Comparison of ENCODE assay signal across 8 cellular contexts in the genomic region with DNA sequence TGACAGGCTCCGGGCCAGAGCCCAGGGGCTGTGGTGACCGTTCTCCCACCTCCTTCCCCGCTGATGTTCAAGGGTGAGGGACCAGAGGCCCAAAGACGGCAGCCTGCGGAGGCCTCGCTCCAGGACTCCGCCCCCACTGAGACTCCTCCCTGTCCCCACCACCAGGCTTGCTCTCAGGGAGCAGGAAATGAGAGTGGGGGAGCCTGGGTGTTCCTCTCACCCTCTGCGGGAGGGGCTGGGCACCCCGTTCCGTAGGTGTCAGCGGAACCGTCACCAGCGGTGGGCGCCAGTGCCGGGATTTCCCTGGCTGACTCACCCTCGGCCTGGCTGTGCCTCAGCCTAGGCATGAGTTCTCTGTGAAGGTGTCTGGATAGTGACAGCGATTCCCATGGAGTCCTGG. TPM values are rescaled to one million over a fixed set of nuclear protein-coding genes. Genes with fewer than 3 reads are reported as not detected.
DNase-seq lines count a peak whose midpoint lies in the region; ATAC-seq and TF ChIP-seq lines count a peak whose summit lies in the region.

No MANE protein-coding gene starts in this region.

- DNase-seq in ACHN: peak; percentile 86
- no peak for DNase-seq in Panc1 (ENCODE audit: low read depth, low spot score)
- peak; percentile 83 for DNase-seq in activated gamma-delta T cell treated with Interleukin-2 at 50 U/mL for 16 hours
- DNase-seq in germinal center (ENCODE audit: low spot score): peak; percentile 40
- DNase-seq in ureter (ENCODE audit: low spot score): peak; percentile 82
- no peak for DNase-seq in T1000 (lab: John Stamatoyannopoulos, UW)

- in situ Hi-C loops in ACHN (cut with HindIII; ENCODE audit: low pct_ligation_motif_present, low pct_unique_long_range_greater_than_20kb, low sequenced_read_pairs): no loop called here
- in situ Hi-C loops in Panc1 (cut with HindIII; ENCODE audit: low pct_unique_long_range_greater_than_20kb, low sequenced_read_pairs): no loop called here

- peak overlapping the region; percentile 78 for H3K27ac ChIP-seq in Panc1 (ENCODE audit: low read length)
- H3K27ac ChIP-seq in rectal smooth muscle tissue (ENCODE audit: low read depth, low read length): peak overlapping the region; percentile 77

- H3K9me3 ChIP-seq in Panc1 (ENCODE audit: control insufficient read depth, insufficient read depth, low read depth, low read length): no peaks in the 10 kb centered on the region

- H3K36me3 ChIP-seq in Panc1 (ENCODE audit: control insufficient read depth, insufficient read depth, low read length) (no peaks in the 10 kb centered on the region), rectal smooth muscle tissue (ENCODE audit: control insufficient read depth, insufficient read depth, low read length) (no peaks in the 10 kb centered on the region)

- no peak for TF ChIP-seq CTCF in Panc1 (IDR thresholded peaks at IDR 0.05)

- H3K27me3 ChIP-seq in Panc1 (ENCODE audit: control insufficient read depth, insufficient read depth, low read length) (no peaks in the 10 kb centered on the region), rectal smooth muscle tissue (ENCODE audit: control insufficient read depth, insufficient read depth, low read length) (no peaks in the 10 kb centered on the region)

- no TSS peak for BruUV-seq in Panc1 (replicated peaks; lab: Mats Ljungman, UMichigan)

- ATAC-seq in GM21423 (IDR thresholded peaks at IDR 0.05; ENCODE audit: unreplicated experiment) (peak; percentile 69), Panc1 (peak; percentile 69)

- H3K4me1 ChIP-seq in Panc1 (ENCODE audit: control insufficient read depth, insufficient read depth, low read length) (peaks cover 69% of the 10 kb centered on the region), rectal smooth muscle tissue (ENCODE audit: control insufficient read depth, insufficient read depth, low read length) (peaks cover 32% of the 10 kb centered on the region)

- H3K4me3 ChIP-seq in Panc1 (ENCODE audit: low read depth in 2 of 2, low read length in 2 of 2) (peak overlapping the region in 1 of 2 experiments; percentile 30; a peak in 2 of 4 replicates), rectal smooth muscle tissue (ENCODE audit: low read length) (peak overlapping the region; percentile 40)

- peak overlapping the region; percentile 60 for H3K9ac ChIP-seq in rectal smooth muscle tissue (ENCODE audit: low read length)

- CTCF ChIA-PET in Panc1 (lab: Charles Lee): interaction anchor here (1.1 kb wide), 1 partner anchor 52 kb away, joined by 4 read pairs; no protein-coding TSS in a partner anchor

- POLR2A ChIA-PET in Panc1 (lab: Charles Lee): no interaction called here

- intact Hi-C loops in Panc1 (cut with micrococcal nuclease; ENCODE audit: unreplicated experiment): no loop called here

RNA-seq across cellular contexts. Expression of a gene that starts 15.7 kb away (rescaled TPM):
- 6.4 TPM for total RNA-seq in Panc1 (2021; ENCODE audit: unreplicated experiment)
- 5.6 TPM for polyA plus RNA-seq in Panc1 (2012; ENCODE audit: insufficient read length)
- 2.7 TPM for total RNA-seq in ureter

RNA-seq across cellular contexts. Expression of a gene that starts 56.5 kb away (rescaled TPM):
- total RNA-seq in Panc1 (2021; ENCODE audit: unreplicated experiment) (2.8 TPM), ureter (4.7 TPM)
- polyA plus RNA-seq in Panc1 (2012; ENCODE audit: insufficient read length): 3.7 TPM

Comparison
In these comparisons a context has a peak if more than half of its experiments do, and no peak if none do; other contexts are left out.
1. DNase-seq: peak in ACHN (single experiment), activated gamma-delta T cell treated with Interleukin-2 at 50 U/mL for 16 hours (single experiment), germinal center (single experiment) and ureter (single experiment); none in Panc1 (single experiment) and T1000 (single experiment).